32 cellular contexts compared by ENCODE assay signal in genomic region chr11:45321669-45322068, GRCh38. TPM values are rescaled to one million over a fixed set of nuclear protein-coding genes. Genes with fewer than 3 reads are reported as not detected.
"Had no signal": no experiment of that assay in that cellular context is flagged by ENCODE, and none has a peak within 500 bp of the region (broad histone marks: within the 10 kb centered on the region; RNA-seq: fewer than 3 reads in every experiment).

No MANE protein-coding gene starts in this region.

- H3K4me1 ChIP-seq: breast epithelium, esophagus squamous epithelium had no signal

- DNase-seq: activated CD4-positive, alpha-beta memory T cell treated with anti-CD3 and anti-CD28 coated beads for 36 hours; activated CD4-positive, alpha-beta T cell treated with anti-CD3 and anti-CD28 coated beads for 36 hours; activated CD4-positive, alpha-beta T cell treated with anti-CD3 and anti-CD28 coated beads, Interleukin-2, amount 10 ng/mL, durations not matched to agents 24 days and 14 days; activated CD4-positive, CD25-positive, alpha-beta regulatory T cell; activated CD4-positive, CD25-positive, alpha-beta regulatory T cell treated with anti-CD3 and anti-CD28 coated beads, Interleukin-2, amount 50 U/mL, for 72 hours; activated CD8-positive, alpha-beta T cell treated with anti-CD3 and anti-CD28 coated beads, Interleukin-2, amount 10 ng/mL, durations not matched to agents 7 days and 5 days; activated effector memory CD4-positive, alpha-beta T cell treated with Interleukin-2 at 50 U/mL for 16 hours; activated gamma-delta T cell treated with Interleukin-2 at 50 U/mL for 16 hours; activated naive CD4-positive, alpha-beta T cell treated with anti-CD3 and anti-CD28 coated beads, Interleukin-2, amount 50 U/mL, for 16 hours; activated naive CD4-positive, alpha-beta T cell treated with Interleukin-2 at 50 U/mL for 16 hours; activated naive CD8-positive, alpha-beta T cell treated with anti-CD3 and anti-CD28 coated beads, Interleukin-2, amount 10 ng/mL, durations not matched to agents 7 days and 5 days; activated T-cell treated with anti-CD3 and anti-CD28 coated beads, Interleukin-2, amount 50 U/mL, for 4 hours; cortex of kidney; dermis blood vessel endothelial cell; effector CD4-positive, alpha-beta T cell; effector memory CD8-positive, alpha-beta T cell; erythroblast; esophagus squamous epithelium; foreskin melanocyte; SK-N-SH; SW 1271; T-cell; T-helper 2 cell had no signal

- H3K27ac Mint-ChIP-seq: activated CD4-positive, alpha-beta memory T cell treated with anti-CD3 and anti-CD28 coated beads for 36 hours; activated CD4-positive, alpha-beta T cell treated with anti-CD3 and anti-CD28 coated beads for 36 hours; activated CD4-positive, alpha-beta T cell treated with anti-CD3 and anti-CD28 coated beads, Interleukin-2, amount 10 ng/mL, durations not matched to agents 24 days and 14 days; activated CD8-positive, alpha-beta T cell treated with anti-CD3 and anti-CD28 coated beads, Interleukin-2, amount 10 ng/mL, durations not matched to agents 7 days and 5 days; activated naive CD8-positive, alpha-beta T cell treated with anti-CD3 and anti-CD28 coated beads, Interleukin-2, amount 10 ng/mL, durations not matched to agents 7 days and 5 days; activated T-helper 17 cell treated with anti-CD3 and anti-CD28 coated beads, Interleukin-2, amount 50 U/mL, for 72 hours; brain; effector memory CD8-positive, alpha-beta T cell; T-cell had no signal

- H3K9me3 ChIP-seq: breast epithelium, gastroesophageal sphincter, SK-N-SH had no signal

- H3K36me3 ChIP-seq: ascending aorta, breast epithelium, cardiac muscle cell, esophagus squamous epithelium, gastroesophageal sphincter had no signal

- H3K4me1 Mint-ChIP-seq: activated CD4-positive, alpha-beta T cell treated with anti-CD3 and anti-CD28 coated beads for 36 hours; activated CD4-positive, alpha-beta T cell treated with anti-CD3 and anti-CD28 coated beads, Interleukin-2, amount 10 ng/mL, durations not matched to agents 24 days and 14 days; activated naive CD8-positive, alpha-beta T cell treated with anti-CD3 and anti-CD28 coated beads, Interleukin-2, amount 10 ng/mL, durations not matched to agents 7 days and 5 days; activated T-helper 17 cell treated with anti-CD3 and anti-CD28 coated beads, Interleukin-2, amount 50 U/mL, for 72 hours; brain; central memory CD8-positive, alpha-beta T cell; T-cell had no signal

- H3K9me3 Mint-ChIP-seq: activated CD4-positive, alpha-beta memory T cell treated with anti-CD3 and anti-CD28 coated beads for 36 hours; activated CD4-positive, alpha-beta T cell treated with anti-CD3 and anti-CD28 coated beads, Interleukin-2, amount 10 ng/mL, durations not matched to agents 24 days and 14 days; activated T-cell treated with anti-CD3 and anti-CD28 coated beads, Interleukin-2, amount 50 U/mL, for 4 hours; activated T-helper 17 cell treated with anti-CD3 and anti-CD28 coated beads, Interleukin-2, amount 50 U/mL, for 72 hours; central memory CD8-positive, alpha-beta T cell; effector memory CD8-positive, alpha-beta T cell; T-cell had no signal

- H3K27me3 ChIP-seq: ascending aorta, breast epithelium, cardiac muscle cell, gastroesophageal sphincter had no signal

- ATAC-seq: activated CD4-positive, alpha-beta T cell treated with anti-CD3 and anti-CD28 coated beads for 36 hours; activated CD8-positive, alpha-beta T cell treated with anti-CD3 and anti-CD28 coated beads, Interleukin-2, amount 10 ng/mL, durations not matched to agents 7 days and 5 days; activated T-cell treated with anti-CD3 and anti-CD28 coated beads, Interleukin-2, amount 50 U/mL, for 4 hours; activated T-helper 17 cell treated with anti-CD3 and anti-CD28 coated beads, Interleukin-2, amount 50 U/mL, for 72 hours; effector memory CD8-positive, alpha-beta T cell; gastroesophageal sphincter; T-cell had no signal

- H3K4me3 Mint-ChIP-seq: activated CD4-positive, alpha-beta memory T cell treated with anti-CD3 and anti-CD28 coated beads for 36 hours; activated CD4-positive, alpha-beta T cell treated with anti-CD3 and anti-CD28 coated beads for 36 hours; activated CD4-positive, alpha-beta T cell treated with anti-CD3 and anti-CD28 coated beads, Interleukin-2, amount 10 ng/mL, durations not matched to agents 24 days and 14 days; activated CD8-positive, alpha-beta T cell treated with anti-CD3 and anti-CD28 coated beads, Interleukin-2, amount 10 ng/mL, durations not matched to agents 7 days and 5 days; activated naive CD8-positive, alpha-beta T cell treated with anti-CD3 and anti-CD28 coated beads, Interleukin-2, amount 10 ng/mL, durations not matched to agents 7 days and 5 days; activated T-cell treated with anti-CD3 and anti-CD28 coated beads, Interleukin-2, amount 50 U/mL, for 4 hours; activated T-helper 17 cell treated with anti-CD3 and anti-CD28 coated beads, Interleukin-2, amount 50 U/mL, for 72 hours; brain; central memory CD8-positive, alpha-beta T cell; effector memory CD8-positive, alpha-beta T cell; T-cell had no signal

- H3K27ac ChIP-seq: ascending aorta, breast epithelium, cardiac muscle cell, esophagus squamous epithelium, gastroesophageal sphincter had no signal

- H3K4me3 ChIP-seq: ascending aorta, breast epithelium, cardiac muscle cell, esophagus squamous epithelium, gastroesophageal sphincter had no signal

- H3K36me3 Mint-ChIP-seq: activated CD4-positive, alpha-beta memory T cell treated with anti-CD3 and anti-CD28 coated beads for 36 hours; activated naive CD8-positive, alpha-beta T cell treated with anti-CD3 and anti-CD28 coated beads, Interleukin-2, amount 10 ng/mL, durations not matched to agents 7 days and 5 days; brain; T-cell had no signal

RNA-seq across cellular contexts. Expression of gene SYT13, which starts 35.5 kb away (rescaled TPM):
- total RNA-seq: activated CD4-positive, alpha-beta memory T cell treated with anti-CD3 and anti-CD28 coated beads for 36 hours; activated CD4-positive, alpha-beta T cell treated with anti-CD3 and anti-CD28 coated beads for 36 hours; activated CD4-positive, alpha-beta T cell treated with anti-CD3 and anti-CD28 coated beads, Interleukin-2, amount 10 ng/mL, durations not matched to agents 24 days and 14 days; activated CD8-positive, alpha-beta T cell treated with anti-CD3 and anti-CD28 coated beads, Interleukin-2, amount 10 ng/mL, durations not matched to agents 7 days and 5 days; activated naive CD8-positive, alpha-beta T cell treated with anti-CD3 and anti-CD28 coated beads, Interleukin-2, amount 10 ng/mL, durations not matched to agents 7 days and 5 days; activated T-helper 17 cell treated with anti-CD3 and anti-CD28 coated beads, Interleukin-2, amount 50 U/mL, for 72 hours; ascending aorta; dermis blood vessel endothelial cell; fibroblast of lung; fibroblast of villous mesenchyme had no signal
- polyA plus RNA-seq: fibroblast of lung, SK-N-SH had no signal
